27 cellular contexts compared by ENCODE assay signal in the genomic region with DNA sequence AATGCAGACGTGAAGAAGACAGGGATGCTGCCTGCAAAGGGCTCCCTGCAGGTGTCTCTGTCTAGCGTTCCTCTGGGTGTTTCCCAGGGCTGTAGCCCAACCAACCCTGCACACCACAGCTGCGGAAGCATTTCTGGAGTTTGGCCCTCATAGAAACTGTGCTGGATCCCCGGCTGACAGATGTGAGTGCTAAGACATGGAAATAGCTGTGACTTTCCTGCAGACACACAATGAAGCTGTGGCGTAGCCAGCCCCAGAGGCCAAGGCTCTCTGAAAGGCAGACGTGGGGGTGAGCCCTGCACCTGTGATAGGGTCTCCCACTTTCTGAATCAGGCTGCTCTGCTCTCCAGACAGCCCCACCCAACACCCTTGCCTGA. TPM values are rescaled to one million over a fixed set of nuclear protein-coding genes. Genes with fewer than 3 reads are reported as not detected.
DNase-seq lines count a peak whose midpoint lies in the region; ATAC-seq and TF ChIP-seq lines count a peak whose summit lies in the region.
"Had no signal": no experiment of that assay in that cellular context is flagged by ENCODE, and none has a peak within 500 bp of the region (broad histone marks: within the 10 kb centered on the region; RNA-seq: fewer than 3 reads in every experiment).

No MANE protein-coding gene starts in this region.

- TF ChIP-seq POLR2A in Peyer's patch (IDR thresholded peaks at IDR 0.05) (no peak), stomach (IDR thresholded peaks at IDR 0.05) (no peak)

- H3K36me3 ChIP-seq in H7 (replicated peaks; ENCODE audit: control insufficient read depth, insufficient read depth, low read length): no peaks in the 10 kb centered on the region
- no peaks in the 10 kb centered on the region for H3K36me3 ChIP-seq in Peyer's patch
- H3K36me3 ChIP-seq in stomach: no peaks in the 10 kb centered on the region

- no peak for TF ChIP-seq EP300 in stomach (IDR thresholded peaks at IDR 0.05)

- no peak overlapping the region for H3K27ac ChIP-seq in Peyer's patch
- H3K27ac ChIP-seq in stomach: no peak overlapping the region
- H3K27ac ChIP-seq: HL-60 had no signal

- H3K27me3 ChIP-seq in H7 (ENCODE audit: control insufficient read depth, insufficient read depth, low read length) (no peaks in the 10 kb centered on the region), Peyer's patch (no peaks in the 10 kb centered on the region), stomach (peaks cover 0 to 28% (median 0%) of the 10 kb centered on the region in 3 donors)

- H3K9me3 ChIP-seq in Peyer's patch (no peaks in the 10 kb centered on the region), stomach (no peaks in the 10 kb centered on the region)
- H3K9me3 ChIP-seq: Caco-2 had no signal

- TF ChIP-seq CTCF in Peyer's patch (IDR thresholded peaks at IDR 0.05): no peak
- no peak for TF ChIP-seq CTCF in stomach (IDR thresholded peaks at IDR 0.05)

- ATAC-seq in HG03354 (IDR thresholded peaks at IDR 0.05; ENCODE audit: poor library complexity, severe bottlenecking, unreplicated experiment): no peak
- ATAC-seq: GM12878, HepG2, K562 had no signal

- intact Hi-C loops in stomach (cut with DNase I; ENCODE audit: low total_unique reads): no loop called here

- DNase-seq in H7 (peak; percentile 15), Peyer's patch (peak in 2 of 3 donors; percentile 8 to 17), mesenteric fat pad (ENCODE audit: low spot score) (peak; percentile 74), stomach (peak; percentile 15), OCI-M2 (lab: John Stamatoyannopoulos, UW; ENCODE audit: unreplicated experiment) (no peak)
- no peak for DNase-seq in NK-92 treated with Interleukin-12 subunit alpha and Interleukin-12 subunit beta, amount 100 ng/mL, for 24 hours (lab: John Stamatoyannopoulos, UW)
- DNase-seq: CD4-positive, CD25-positive, alpha-beta regulatory T cell; DMS 273 treated with DMSO at 0.1 percent for 48 hours; DND-41; HFFc6; MM.1S; NCI-H1048; NCI-H1417 treated with DMSO at 0.1 percent for 48 hours; NCI-H187 treated with DMSO at 0.1 percent for 48 hours; NCI-H2107; NCI-H69; Right ventricle myocardium superior had no signal

- H3K4me3 ChIP-seq in H7 (ENCODE audit: insufficient read depth, low read depth, low read length) (no peak overlapping the region), Peyer's patch (no peak overlapping the region), stomach (no peak overlapping the region)
- H3K4me3 ChIP-seq: GM12878, K562 had no signal

- no peaks in the 10 kb centered on the region for H3K4me1 ChIP-seq in Peyer's patch
- no peaks in the 10 kb centered on the region for H3K4me1 ChIP-seq in stomach
- H3K4me1 ChIP-seq: Caco-2 had no signal

- WGBS in stomach, 5 donors: 50 to 65% (median 59%) methylated on average over 3 to 6 of the region's 6 CpGs

RNA-seq across cellular contexts. Expression of a gene that starts 44.8 kb away (rescaled TPM):
- total RNA-seq in H7 (2014; rRNA removed; shearing (Covaris generic)): 1.8 TPM in 2 replicates
- total RNA-seq in Peyer's patch: 1 to 10 TPM in 1 of 4 donors, under 1 TPM in 3; 0.27 to 1.4 (median 0.59) TPM
- total RNA-seq in mesenteric fat pad: 2.5 TPM
- 10 to 100 TPM in 1 of 5 donors, 1 to 10 TPM in 2, under 1 TPM in 2; 0.58 to 20.1 (median 4.8) TPM for total RNA-seq in stomach
- polyA plus RNA-seq in stomach: under 1 TPM; 0.25 to 0.80 (median 0.31) TPM
- total RNA-seq: Caco-2; CD4-positive, CD25-positive, alpha-beta regulatory T cell; GM12878; HepG2; HT-29; K562; NCI-H460; SK-MEL-5 had no signal
- polyA plus RNA-seq: BJ; CD4-positive, CD25-positive, alpha-beta regulatory T cell; GM12878; HepG2 had no signal

Comparison
In these comparisons a context has a peak if more than half of its experiments do, and no peak if none do; other contexts are left out.
1. DNase-seq: peak in H7 (single experiment), Peyer's patch (2 of 3), mesenteric fat pad (single experiment) and stomach (single experiment); none in NK-92 treated with Interleukin-12 subunit alpha and Interleukin-12 subunit beta, amount 100 ng/mL, for 24 hours (single experiment) and OCI-M2 (single experiment).